Comparison of ENCODE assay signal across 10 cellular contexts in genomic region chr3:57959407-57960173, GRCh38. TPM values are rescaled to one million over a fixed set of nuclear protein-coding genes. Genes with fewer than 3 reads are reported as not detected.
DNase-seq lines count a peak whose midpoint lies in the region; ATAC-seq, FAIRE-seq and TF ChIP-seq lines count a peak whose summit lies in the region.
"Had no signal": no experiment of that assay in that cellular context is flagged by ENCODE, and none has a peak within 500 bp of the region (broad histone marks: within the 10 kb centered on the region; RNA-seq: fewer than 3 reads in every experiment).

No MANE protein-coding gene starts in this region.

- H3K9me3 ChIP-seq in left ventricle myocardium inferior (replicated peaks) (no peaks in the 10 kb centered on the region), small intestine (ENCODE audit: control insufficient read depth, low read depth) (no peaks in the 10 kb centered on the region)
- H3K9me3 ChIP-seq: body of pancreas had no signal

- 41 to 50% (median 47%) methylated on average over 19 of the region's 19 CpGs for WGBS in small intestine, 3 donors

- FAIRE-seq in small intestine (lab: Jason Lieb, UNC): no peak
- FAIRE-seq: GM18507 had no signal

- peak; percentile 42 for ATAC-seq in HG02642 (IDR thresholded peaks at IDR 0.05; ENCODE audit: poor library complexity, unreplicated experiment)
- ATAC-seq in GM21737 (IDR thresholded peaks at IDR 0.05; ENCODE audit: unreplicated experiment): no peak
- ATAC-seq: body of pancreas had no signal

- H3K27me3 ChIP-seq in left ventricle myocardium inferior (ENCODE audit: low read depth) (no peaks in the 10 kb centered on the region), small intestine (ENCODE audit: control insufficient read depth in 2 of 2, insufficient read depth in 2 of 2, low read length in 2 of 2) (no peaks in the 10 kb centered on the region)
- H3K27me3 ChIP-seq: body of pancreas had no signal

- DNase-seq in SKM-1 (lab: John Stamatoyannopoulos, UW; ENCODE audit: unreplicated experiment) (peak; percentile 71), left ventricle myocardium inferior (no peak), small intestine (peak; percentile 74), DMS114 treated with DMSO at 0.1 percent for 48 hours (lab: John Stamatoyannopoulos, UW; ENCODE audit: unreplicated experiment) (no peak), NCI-H1417 treated with DMSO at 0.1 percent for 48 hours (lab: John Stamatoyannopoulos, UW) (no peak), GM19238 (ENCODE audit: insufficient read length, low spot score) (no peak)

- H3K4me1 ChIP-seq in left ventricle myocardium inferior (peaks cover 36% of the 10 kb centered on the region), small intestine (ENCODE audit: control insufficient read depth in 2 of 2, insufficient read depth in 1 of 2, low read depth in 1 of 2, low read length in 1 of 2) (peaks cover 2 to 3% of the 10 kb centered on the region in 2 donors)
- H3K4me1 ChIP-seq: body of pancreas had no signal

- TF ChIP-seq CTCF in left ventricle myocardium inferior (IDR thresholded peaks at IDR 0.05; ENCODE audit: borderline replicate concordance): no peak

- H3K4me3 ChIP-seq in left ventricle myocardium inferior (peak overlapping the region; percentile 25), small intestine (ENCODE audit: low read depth in 1 of 2, low read length in 2 of 2) (no peak overlapping the region)
- H3K4me3 ChIP-seq: body of pancreas had no signal

- intact Hi-C loops in left ventricle myocardium inferior (cut with micrococcal nuclease): no loop called here

- no peaks in the 10 kb centered on the region for H3K36me3 ChIP-seq in left ventricle myocardium inferior
- H3K36me3 ChIP-seq in small intestine (ENCODE audit: control insufficient read depth in 2 of 2, insufficient read depth in 2 of 2, low read length in 2 of 2): no peaks in the 10 kb centered on the region

- peak overlapping the region; percentile 81 for H3K27ac ChIP-seq in left ventricle myocardium inferior (replicated peaks)
- peak overlapping the region; percentile 60 to 90 for H3K27ac ChIP-seq in small intestine (ENCODE audit: low read depth in 1 of 2, low read length in 1 of 2)
- H3K27ac ChIP-seq: body of pancreas had no signal

RNA-seq across cellular contexts. Expression of gene FLNB, which starts 48.6 kb away (rescaled TPM):
- total RNA-seq in left ventricle myocardium inferior: 34.8 TPM
- 100 to 1,000 TPM; 137 to 335 (median 268) TPM for polyA plus RNA-seq in small intestine

Comparison
In these comparisons a context has a peak if more than half of its experiments do, and no peak if none do; other contexts are left out.
1. DNase-seq: peak in SKM-1 (single experiment) and small intestine (single experiment); none in left ventricle myocardium inferior (single experiment), DMS114 treated with DMSO at 0.1 percent for 48 hours (single experiment), NCI-H1417 treated with DMSO at 0.1 percent for 48 hours (single experiment) and GM19238 (single experiment).